ENCODE assay signal across 1 cellular context in the genomic region with DNA sequence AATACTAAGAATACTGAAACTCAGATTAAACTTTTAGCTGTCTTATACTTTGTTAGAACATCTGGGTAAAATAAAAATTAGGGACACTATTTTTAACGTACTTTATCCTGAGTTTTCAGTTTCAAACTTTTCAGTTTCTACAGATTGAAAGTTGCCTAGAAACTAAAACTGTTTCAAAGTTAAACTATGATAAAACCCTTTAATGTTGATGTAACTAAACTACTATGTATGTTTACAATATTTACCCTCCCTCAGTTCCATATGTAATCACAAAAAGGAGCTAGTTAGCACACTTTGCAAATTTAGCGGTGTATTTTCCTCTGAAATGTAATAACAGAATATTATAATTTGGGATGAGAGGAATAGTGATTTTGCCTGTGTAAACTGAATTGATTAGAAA.
TF ChIP-seq lines count a peak whose summit lies in the region.

No MANE protein-coding gene starts in this region.

TF ChIP-seq in GM23338, 12 proteins besides CTCF, POLR2A, EP300 and RAD21:
- no peak for TF ChIP-seq ZNF462 (CRISPR knock-in tag; IDR thresholded peaks at IDR 0.05)
- TF ChIP-seq JUNB (IDR thresholded peaks at IDR 0.05; ENCODE audit: unreplicated experiment), result no peak
- no peak for TF ChIP-seq STAT1 (IDR thresholded peaks at IDR 0.05; ENCODE audit: unreplicated experiment)
- TF ChIP-seq CREB1 (CRISPR knock-in tag; IDR thresholded peaks at IDR 0.05; ENCODE audit: low read depth), result no peak
- TF ChIP-seq POLR2AphosphoS5 (IDR thresholded peaks at IDR 0.05; ENCODE audit: low read depth), result no peak
- TF ChIP-seq EZH2phosphoT487 (IDR thresholded peaks at IDR 0.05; ENCODE audit: unreplicated experiment), result no peak
- no peak for TF ChIP-seq REST (IDR thresholded peaks at IDR 0.05; ENCODE audit: unreplicated experiment)
- TF ChIP-seq NANOG (IDR thresholded peaks at IDR 0.05; ENCODE audit: borderline replicate concordance), result no peak
